ENCODE assay signal across 20 cellular contexts in the genomic region with DNA sequence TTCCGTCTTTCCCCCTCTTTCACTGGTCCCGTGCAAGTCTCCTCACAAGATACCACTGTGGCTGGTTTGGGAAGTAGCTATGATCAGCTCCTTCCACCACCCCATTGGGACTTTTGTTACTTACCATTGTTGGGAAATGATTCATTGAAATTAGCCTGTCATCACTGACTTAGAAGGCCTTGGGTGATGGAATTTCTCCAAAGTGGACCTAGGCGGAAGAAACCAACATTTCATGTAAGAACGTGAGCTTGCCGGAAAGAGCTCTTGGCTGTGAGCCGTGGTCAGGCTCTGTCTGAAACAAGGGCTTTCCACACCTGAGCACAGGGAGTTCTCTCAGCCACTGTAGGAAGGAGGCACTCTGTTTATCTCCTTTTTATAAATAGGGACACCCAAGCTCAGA. TPM values are rescaled to one million over a fixed set of nuclear protein-coding genes. Genes with fewer than 3 reads are reported as not detected.
DNase-seq lines count a peak whose midpoint lies in the region; ATAC-seq and TF ChIP-seq lines count a peak whose summit lies in the region.
"Had no signal": no experiment of that assay in that cellular context is flagged by ENCODE, and none has a peak within 500 bp of the region (broad histone marks: within the 10 kb centered on the region; RNA-seq: fewer than 3 reads in every experiment).

No MANE protein-coding gene starts in this region.

- H3K27me3 ChIP-seq in foreskin keratinocyte (no peaks in the 10 kb centered on the region), upper lobe of right lung (no peaks in the 10 kb centered on the region)
- H3K27me3 ChIP-seq: BE2C had no signal

- no peaks in the 10 kb centered on the region for H3K27me3 Mint-ChIP-seq in activated CD8-positive, alpha-beta T cell treated with anti-CD3 and anti-CD28 coated beads, Interleukin-2, amount 10 ng/mL, durations not matched to agents 7 days and 5 days (ENCODE audit: low read depth)
- H3K27me3 Mint-ChIP-seq in activated CD8-positive, alpha-beta T cell treated with anti-CD3 and anti-CD28 coated beads for 36 hours = no peaks in the 10 kb centered on the region
- H3K27me3 Mint-ChIP-seq in T-helper 17 cell = no peaks in the 10 kb centered on the region
- H3K27me3 Mint-ChIP-seq: CD4-positive, alpha-beta memory T cell had no signal

- CTCF ChIA-PET in activated CD8-positive, alpha-beta T cell treated with anti-CD3 and anti-CD28 coated beads, Interleukin-2, amount 10 ng/mL, durations not matched to agents 7 days and 5 days (lab: Charles Lee) = interaction anchor here (0.8 kb wide), 1 partner anchor 95 kb away, joined by 4 read pairs; no protein-coding TSS in a partner anchor
- CTCF ChIA-PET in activated CD8-positive, alpha-beta T cell treated with anti-CD3 and anti-CD28 coated beads for 36 hours (lab: Charles Lee) = interaction anchor here (0.8 to 1.2 kb wide), 2 partner anchors 26 to 127 kb away, joined by 3 to 5 read pairs; no protein-coding TSS in a partner anchor

- peaks cover 8% of the 10 kb centered on the region for H3K9me3 Mint-ChIP-seq in activated CD8-positive, alpha-beta T cell treated with anti-CD3 and anti-CD28 coated beads, Interleukin-2, amount 10 ng/mL, durations not matched to agents 7 days and 5 days (ENCODE audit: insufficient read depth)
- H3K9me3 Mint-ChIP-seq in activated CD8-positive, alpha-beta T cell treated with anti-CD3 and anti-CD28 coated beads for 36 hours = peaks cover 6% of the 10 kb centered on the region

- TF ChIP-seq CTCF in activated CD8-positive, alpha-beta T cell treated with anti-CD3 and anti-CD28 coated beads for 36 hours (IDR thresholded peaks at IDR 0.05) = no peak
- TF ChIP-seq CTCF in foreskin keratinocyte (conservative IDR thresholded peaks at IDR 0.05) = no peak
- no peak for TF ChIP-seq CTCF in upper lobe of right lung (IDR thresholded peaks at IDR 0.05)

- ATAC-seq in activated CD8-positive, alpha-beta T cell treated with anti-CD3 and anti-CD28 coated beads, Interleukin-2, amount 10 ng/mL, durations not matched to agents 7 days and 5 days = no peak
- ATAC-seq in activated CD8-positive, alpha-beta T cell treated with anti-CD3 and anti-CD28 coated beads for 36 hours = no peak
- ATAC-seq in foreskin keratinocyte = peak; percentile 78
- ATAC-seq in upper lobe of right lung = no peak
- no peak for ATAC-seq in T-helper 17 cell

- H3K4me1 ChIP-seq in foreskin keratinocyte = peaks cover 7% of the 10 kb centered on the region
- no peaks in the 10 kb centered on the region for H3K4me1 ChIP-seq in upper lobe of right lung
- H3K4me1 ChIP-seq: BE2C, HAP-1 had no signal

- no peak overlapping the region for H3K27ac ChIP-seq in foreskin keratinocyte
- no peak overlapping the region for H3K27ac ChIP-seq in upper lobe of right lung
- H3K27ac ChIP-seq: 22Rv1 had no signal

- no peaks in the 10 kb centered on the region for H3K9me3 ChIP-seq in upper lobe of right lung
- H3K9me3 ChIP-seq in T-helper 17 cell (ENCODE audit: control insufficient read depth, low read length, poor library complexity, severe bottlenecking) = no peaks in the 10 kb centered on the region
- H3K9me3 ChIP-seq: BE2C, HAP-1 had no signal

- no peak for DNase-seq in activated CD8-positive, alpha-beta T cell treated with anti-CD3 and anti-CD28 coated beads, Interleukin-2, amount 10 ng/mL, durations not matched to agents 7 days and 5 days
- no peak for DNase-seq in activated CD8-positive, alpha-beta T cell treated with anti-CD3 and anti-CD28 coated beads for 36 hours
- peak; percentile 46 for DNase-seq in dermis blood vessel endothelial cell
- DNase-seq in foreskin keratinocyte = peak; percentile 87 to 94
- peak; percentile 15 for DNase-seq in upper lobe of right lung
- DNase-seq in posterior cingulate gyrus = no peak
- no peak for DNase-seq in T-helper 17 cell
- DNase-seq in A172 (ENCODE audit: low spot score) = no peak
- DNase-seq: BE2C; CD4-positive, alpha-beta memory T cell; Kasumi-1; NCI-H1105 treated with DMSO at 0.1 percent for 48 hours; NCI-H1694 treated with DMSO at 0.1 percent for 48 hours; NCI-H226; NCI-H526; OCI-M1; RPMI8226 had no signal

- intact Hi-C loops in activated CD8-positive, alpha-beta T cell treated with anti-CD3 and anti-CD28 coated beads for 36 hours (cut with micrococcal nuclease) = loop anchor here (10.0 kb wide), 1 partner anchor 101 kb away; no protein-coding TSS in a partner anchor
- intact Hi-C loops in upper lobe of right lung (cut with DNase I) = no loop called here
- intact Hi-C loops in posterior cingulate gyrus (cut with DNase I) = no loop called here

- peak overlapping the region; percentile 10 for H3K27ac Mint-ChIP-seq in activated CD8-positive, alpha-beta T cell treated with anti-CD3 and anti-CD28 coated beads, Interleukin-2, amount 10 ng/mL, durations not matched to agents 7 days and 5 days
- no peak overlapping the region for H3K27ac Mint-ChIP-seq in activated CD8-positive, alpha-beta T cell treated with anti-CD3 and anti-CD28 coated beads for 36 hours
- H3K27ac Mint-ChIP-seq in T-helper 17 cell = no peak overlapping the region
- H3K27ac Mint-ChIP-seq: IgD-negative memory B cell had no signal

- H3K4me1 Mint-ChIP-seq in activated CD8-positive, alpha-beta T cell treated with anti-CD3 and anti-CD28 coated beads, Interleukin-2, amount 10 ng/mL, durations not matched to agents 7 days and 5 days (ENCODE audit: low read depth) = no peaks in the 10 kb centered on the region
- no peaks in the 10 kb centered on the region for H3K4me1 Mint-ChIP-seq in activated CD8-positive, alpha-beta T cell treated with anti-CD3 and anti-CD28 coated beads for 36 hours (ENCODE audit: low read depth)
- H3K4me1 Mint-ChIP-seq in T-helper 17 cell = no peaks in the 10 kb centered on the region
- H3K4me1 Mint-ChIP-seq: CD4-positive, alpha-beta memory T cell had no signal

- H3K36me3 ChIP-seq in upper lobe of right lung = peaks cover 28% of the 10 kb centered on the region
- H3K36me3 ChIP-seq: BE2C had no signal

- no peak overlapping the region for H3K4me3 Mint-ChIP-seq in activated CD8-positive, alpha-beta T cell treated with anti-CD3 and anti-CD28 coated beads, Interleukin-2, amount 10 ng/mL, durations not matched to agents 7 days and 5 days
- no peak overlapping the region for H3K4me3 Mint-ChIP-seq in activated CD8-positive, alpha-beta T cell treated with anti-CD3 and anti-CD28 coated beads for 36 hours
- no peak overlapping the region for H3K4me3 Mint-ChIP-seq in T-helper 17 cell
- H3K4me3 Mint-ChIP-seq: CD4-positive, alpha-beta memory T cell; IgD-negative memory B cell had no signal

- peaks cover 11% of the 10 kb centered on the region for H3K36me3 Mint-ChIP-seq in activated CD8-positive, alpha-beta T cell treated with anti-CD3 and anti-CD28 coated beads, Interleukin-2, amount 10 ng/mL, durations not matched to agents 7 days and 5 days (ENCODE audit: low read depth)
- peaks cover 16% of the 10 kb centered on the region for H3K36me3 Mint-ChIP-seq in activated CD8-positive, alpha-beta T cell treated with anti-CD3 and anti-CD28 coated beads for 36 hours (ENCODE audit: low read depth)
- H3K36me3 Mint-ChIP-seq in T-helper 17 cell (ENCODE audit: low read depth) = no peaks in the 10 kb centered on the region

- H3K4me3 ChIP-seq in upper lobe of right lung = no peak overlapping the region
- H3K4me3 ChIP-seq: HAP-1 had no signal

- POLR2A ChIA-PET in activated CD8-positive, alpha-beta T cell treated with anti-CD3 and anti-CD28 coated beads, Interleukin-2, amount 10 ng/mL, durations not matched to agents 7 days and 5 days (lab: Charles Lee) = no interaction called here
- POLR2A ChIA-PET in activated CD8-positive, alpha-beta T cell treated with anti-CD3 and anti-CD28 coated beads for 36 hours (lab: Charles Lee) = no interaction called here

RNA-seq across cellular contexts. Expression of a gene that starts 23.5 kb away (rescaled TPM):
- total RNA-seq in activated CD8-positive, alpha-beta T cell treated with anti-CD3 and anti-CD28 coated beads, Interleukin-2, amount 10 ng/mL, durations not matched to agents 7 days and 5 days = not detected
- not detected for total RNA-seq in activated CD8-positive, alpha-beta T cell treated with anti-CD3 and anti-CD28 coated beads for 36 hours
- total RNA-seq in dermis blood vessel endothelial cell (0.19 TPM in 1 of 2 replicates, not detected in the other), foreskin keratinocyte (not detected in 2 replicates), upper lobe of right lung (0.72 TPM), T-helper 17 cell (not detected)
- polyA plus RNA-seq in foreskin keratinocyte = 0.30 and 0.31 TPM in 2 replicates
- total RNA-seq in A172 (2014; rRNA removed; shearing (Covaris generic)) = not detected in 2 replicates
- total RNA-seq: CD4-positive, alpha-beta memory T cell had no signal
- polyA plus RNA-seq: CD4-positive, alpha-beta memory T cell; IgD-negative memory B cell had no signal

RNA-seq across cellular contexts. Expression of a gene that starts 43.3 kb away (rescaled TPM):
- not detected for total RNA-seq in activated CD8-positive, alpha-beta T cell treated with anti-CD3 and anti-CD28 coated beads, Interleukin-2, amount 10 ng/mL, durations not matched to agents 7 days and 5 days
- not detected for total RNA-seq in activated CD8-positive, alpha-beta T cell treated with anti-CD3 and anti-CD28 coated beads for 36 hours
- total RNA-seq in dermis blood vessel endothelial cell (not detected in 2 replicates), foreskin keratinocyte (not detected in 2 replicates), upper lobe of right lung (not detected), T-helper 17 cell (not detected)
- polyA plus RNA-seq in foreskin keratinocyte = 0.06 TPM in 1 of 2 replicates, not detected in the other
- not detected in 2 replicates for total RNA-seq in A172 (2014; rRNA removed; shearing (Covaris generic))
- total RNA-seq: CD4-positive, alpha-beta memory T cell had no signal
- polyA plus RNA-seq: CD4-positive, alpha-beta memory T cell; IgD-negative memory B cell had no signal

Comparison
In these comparisons a context has a peak if more than half of its experiments do, and no peak if none do; other contexts are left out.
1. DNase-seq: peak in dermis blood vessel endothelial cell (single experiment), foreskin keratinocyte (2 of 2) and upper lobe of right lung (single experiment); none in activated CD8-positive, alpha-beta T cell treated with anti-CD3 and anti-CD28 coated beads, Interleukin-2, amount 10 ng/mL, durations not matched to agents 7 days and 5 days (single experiment), activated CD8-positive, alpha-beta T cell treated with anti-CD3 and anti-CD28 coated beads for 36 hours (single experiment), posterior cingulate gyrus (0 of 10), T-helper 17 cell (0 of 3) and A172 (single experiment).